Comparison of ENCODE assay signal across 8 cellular contexts in the genomic region with DNA sequence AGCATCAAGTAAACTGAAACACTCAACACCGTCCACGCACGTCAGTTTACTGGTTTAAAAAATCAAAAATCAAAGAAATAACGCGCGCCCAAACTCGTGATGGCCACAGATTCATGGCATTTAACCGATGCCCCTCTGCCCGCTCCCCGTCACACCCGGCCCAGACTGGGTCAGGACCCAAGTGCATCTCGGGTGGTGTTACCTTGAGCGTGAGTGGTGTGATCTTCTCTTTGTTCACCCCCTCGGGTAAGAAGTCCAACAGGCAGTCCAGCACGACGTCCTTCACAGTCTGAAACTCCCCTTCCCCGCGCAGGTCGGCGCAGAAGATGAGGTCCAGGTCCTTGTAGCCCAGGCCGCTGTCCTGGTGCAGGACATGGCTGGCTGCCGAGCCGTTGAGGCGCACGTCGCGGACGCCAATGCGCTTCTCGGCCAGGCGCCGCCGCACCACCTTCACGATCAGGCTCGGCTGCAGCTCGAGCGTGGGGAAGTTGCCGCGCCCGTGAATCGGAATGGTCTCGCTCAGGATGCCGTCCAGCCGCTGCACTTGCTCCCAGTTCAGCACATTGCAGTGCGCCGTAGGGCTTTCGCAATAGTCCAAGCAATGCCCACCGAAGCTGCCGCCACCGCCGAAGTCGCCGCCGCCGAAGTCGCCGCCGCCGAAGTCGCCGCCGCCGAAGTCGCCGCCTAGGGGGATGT. TPM values are rescaled to one million over a fixed set of nuclear protein-coding genes. Genes with fewer than 3 reads are reported as not detected.
A peak's percentile ranks its signal among the peaks of the same experiment; 100 is the strongest.
DNase-seq lines count a peak whose midpoint lies in the region; ATAC-seq, FAIRE-seq and TF ChIP-seq lines count a peak whose summit lies in the region.

No MANE protein-coding gene starts in this region.

- H3K4me1 ChIP-seq in CD8-positive, alpha-beta memory T cell (ENCODE audit: insufficient read depth, low read length), result peaks cover 16% of the 10 kb centered on the region

- peak in 2 of 56 donors; percentile 4 to 16 for TF ChIP-seq CTCF in dorsolateral prefrontal cortex (IDR thresholded peaks at IDR 0.05 in 54 of 56, conservative IDR thresholded peaks at IDR 0.05 in 2 of 56; ENCODE audit: low read depth in 1 of 56, partially characterized antibody in 56 of 56)
- TF ChIP-seq CTCF in lower leg skin (IDR thresholded peaks at IDR 0.05), result no peak

- H3K4me1 Mint-ChIP-seq in CD8-positive, alpha-beta memory T cell, result peaks cover 24 to 40% (median 34%) of the 10 kb centered on the region in 3 donors
- peaks cover 21% of the 10 kb centered on the region for H3K4me1 Mint-ChIP-seq in activated CD4-positive, alpha-beta T cell treated with anti-CD3 and anti-CD28 coated beads for 36 hours

- H3K9me3 Mint-ChIP-seq in CD8-positive, alpha-beta memory T cell, result peaks cover 0 to 2% (median 0%) of the 10 kb centered on the region in 5 donors
- H3K9me3 Mint-ChIP-seq in activated CD4-positive, alpha-beta T cell treated with anti-CD3 and anti-CD28 coated beads for 36 hours (ENCODE audit: low read depth), result no peaks in the 10 kb centered on the region

- no peak for TF ChIP-seq POLR2A in lower leg skin (IDR thresholded peaks at IDR 0.05)

- peak; percentile 49 for FAIRE-seq in HTR-8/SVneo (lab: Jason Lieb, UNC)

- no peak for ATAC-seq in activated CD4-positive, alpha-beta T cell treated with anti-CD3 and anti-CD28 coated beads for 36 hours

- DNase-seq in CD8-positive, alpha-beta memory T cell, result peak; percentile 2 to 48 (median 25)
- DNase-seq in HTR-8/SVneo (ENCODE audit: insufficient read length, low spot score) (no peak), dorsolateral prefrontal cortex (peak in 7 of 10 donors; percentile 8 to 59 (median 37)), lower leg skin (ENCODE audit: low spot score in 2 of 2) (peak; percentile 36 to 91), SIG-M5 (lab: John Stamatoyannopoulos, UW) (no peak), NCI-H1436 treated with DMSO at 0.1 percent for 48 hours (lab: John Stamatoyannopoulos, UW) (no peak)
- DNase-seq in activated CD4-positive, alpha-beta T cell treated with anti-CD3 and anti-CD28 coated beads for 36 hours, result peak; percentile 50
- peak; percentile 5 for DNase-seq in stimulated activated CD8-positive, alpha-beta memory T cell treated with anti-CD3 and anti-CD28 coated beads, Interleukin-4, amount 100 ng/mL, for 24 hours (ENCODE audit: low read depth)

- peaks cover 0 to 20% of the 10 kb centered on the region in 2 donors for H3K27me3 Mint-ChIP-seq in CD8-positive, alpha-beta memory T cell
- H3K27me3 Mint-ChIP-seq in activated CD4-positive, alpha-beta T cell treated with anti-CD3 and anti-CD28 coated beads for 36 hours, result peaks cover 14% of the 10 kb centered on the region

- POLR2A ChIA-PET in CD8-positive, alpha-beta memory T cell (lab: Charles Lee), result no interaction called here
- POLR2A ChIA-PET in activated CD4-positive, alpha-beta T cell treated with anti-CD3 and anti-CD28 coated beads for 36 hours (lab: Charles Lee), result no interaction called here

- 4 to 5% methylated on average over 14 to 46 of the region's 65 CpGs for WGBS in lower leg skin, 2 donors

- H3K27ac Mint-ChIP-seq in CD8-positive, alpha-beta memory T cell, result peak overlapping the region; percentile 67 to 98 (median 89)
- no peak overlapping the region for H3K27ac Mint-ChIP-seq in activated CD4-positive, alpha-beta T cell treated with anti-CD3 and anti-CD28 coated beads for 36 hours

- no peaks in the 10 kb centered on the region for H3K27me3 ChIP-seq in CD8-positive, alpha-beta memory T cell (ENCODE audit: insufficient read depth, low read length, poor library complexity, severe bottlenecking)
- H3K27me3 ChIP-seq in dorsolateral prefrontal cortex, result peaks cover 0 to 19% (median 0%) of the 10 kb centered on the region in 45 donors

- no peaks in the 10 kb centered on the region for H3K9me3 ChIP-seq in CD8-positive, alpha-beta memory T cell (ENCODE audit: low read length)

- intact Hi-C loops in activated CD4-positive, alpha-beta T cell treated with anti-CD3 and anti-CD28 coated beads for 36 hours (cut with DNase I, micrococcal nuclease), result loop anchor here (1.0 to 10.0 kb wide), 12 partner anchors 299 to 1974 kb away; a partner anchor contains a TSS
- intact Hi-C loops in dorsolateral prefrontal cortex (cut with DNase I) (no loop called here), lower leg skin (cut with DNase I; ENCODE audit: low total_unique reads) (no loop called here)

- no peaks in the 10 kb centered on the region for H3K36me3 ChIP-seq in CD8-positive, alpha-beta memory T cell (ENCODE audit: insufficient read depth, low read length)

- peak overlapping the region; percentile 88 to 99 (median 93) for H3K4me3 Mint-ChIP-seq in CD8-positive, alpha-beta memory T cell
- peak overlapping the region; percentile 77 for H3K4me3 Mint-ChIP-seq in activated CD4-positive, alpha-beta T cell treated with anti-CD3 and anti-CD28 coated beads for 36 hours

- H3K36me3 Mint-ChIP-seq in CD8-positive, alpha-beta memory T cell, result peaks cover 0 to 15% (median 4%) of the 10 kb centered on the region in 3 donors
- peaks cover 3% of the 10 kb centered on the region for H3K36me3 Mint-ChIP-seq in activated CD4-positive, alpha-beta T cell treated with anti-CD3 and anti-CD28 coated beads for 36 hours (ENCODE audit: low read depth)

- peak overlapping the region; percentile 89 for H3K4me3 ChIP-seq in CD8-positive, alpha-beta memory T cell (ENCODE audit: low read length)
- H3K4me3 ChIP-seq in dorsolateral prefrontal cortex, result peak overlapping the region; percentile 56 to 91 (median 74)
- peak overlapping the region; percentile 79 for H3K4me3 ChIP-seq in lower leg skin (ENCODE audit: low read depth, poor library complexity, severe bottlenecking)

- no peak overlapping the region for H3K27ac ChIP-seq in CD8-positive, alpha-beta memory T cell (ENCODE audit: low read depth, low read length)
- H3K27ac ChIP-seq in dorsolateral prefrontal cortex, result peak overlapping the region in 56 of 59 donors; percentile 19 to 96 (median 89)

- CTCF ChIA-PET in CD8-positive, alpha-beta memory T cell (lab: Charles Lee), result no interaction called here
- CTCF ChIA-PET in activated CD4-positive, alpha-beta T cell treated with anti-CD3 and anti-CD28 coated beads for 36 hours (lab: Charles Lee), result interaction anchor here (0.6 to 1.4 kb wide), 2 partner anchors 14 to 1749 kb away, joined by 3 to 5 read pairs; no protein-coding TSS in a partner anchor

RNA-seq across cellular contexts. Expression of a gene that starts 0.9 kb away (rescaled TPM):
- total RNA-seq in CD8-positive, alpha-beta memory T cell, result under 1 TPM; 0.57 to 0.71 TPM
- 3.3 TPM for polyA plus RNA-seq in CD8-positive, alpha-beta memory T cell
- under 1 TPM; 0.43 to 0.51 TPM for total RNA-seq in activated CD4-positive, alpha-beta T cell treated with anti-CD3 and anti-CD28 coated beads for 36 hours
- 1 to 10 TPM in 119 of 120 experiments, under 1 TPM in 1; 0.85 to 6.9 (median 2.3) TPM for total RNA-seq in dorsolateral prefrontal cortex
- total RNA-seq in lower leg skin, result 10 to 100 TPM; 18.4 to 26.6 (median 24.7) TPM

Comparison
In these comparisons a context has a peak if more than half of its experiments do, and no peak if none do; other contexts are left out.
1. DNase-seq: peak in CD8-positive, alpha-beta memory T cell (5 of 5), activated CD4-positive, alpha-beta T cell treated with anti-CD3 and anti-CD28 coated beads for 36 hours (single experiment), dorsolateral prefrontal cortex (7 of 10), lower leg skin (2 of 2) and stimulated activated CD8-positive, alpha-beta memory T cell treated with anti-CD3 and anti-CD28 coated beads, Interleukin-4, amount 100 ng/mL, for 24 hours (single experiment); none in HTR-8/SVneo (single experiment), SIG-M5 (single experiment) and NCI-H1436 treated with DMSO at 0.1 percent for 48 hours (single experiment).
2. intact Hi-C loops: an anchor here in activated CD4-positive, alpha-beta T cell treated with anti-CD3 and anti-CD28 coated beads for 36 hours (1.0 to 10.0 kb wide); none called in dorsolateral prefrontal cortex and lower leg skin.
3. Peak in every context shown above with its lines, with median percentiles within 50 percentile points of each other: H3K4me3 ChIP-seq.